22 cellular contexts compared by ENCODE assay signal in the genomic region with DNA sequence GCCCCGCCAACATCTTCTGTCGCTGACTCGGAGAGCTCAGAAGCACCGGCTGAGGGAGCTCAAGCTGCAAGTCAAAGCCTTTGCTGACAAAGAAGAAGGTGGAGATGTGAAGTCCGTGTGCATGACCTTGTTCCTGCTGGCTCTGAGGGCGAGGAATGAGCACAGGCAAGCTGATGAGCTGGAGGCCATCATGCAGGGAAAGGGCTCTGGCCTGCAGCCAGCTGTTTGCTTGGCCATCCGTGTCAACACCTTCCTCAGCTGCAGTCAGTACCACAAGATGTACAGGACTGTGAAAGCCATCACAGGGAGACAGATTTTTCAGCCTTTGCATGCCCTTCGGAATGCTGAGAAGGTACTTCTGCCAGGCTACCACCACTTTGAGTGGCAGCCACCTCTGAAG. TPM values are rescaled to one million over a fixed set of nuclear protein-coding genes. Genes with fewer than 3 reads are reported as not detected.
A peak's percentile ranks its signal among the peaks of the same experiment; 100 is the strongest.
DNase-seq lines count a peak whose midpoint lies in the region; ATAC-seq and TF ChIP-seq lines count a peak whose summit lies in the region.
"Had no signal": no experiment of that assay in that cellular context is flagged by ENCODE, and none has a peak within 500 bp of the region (broad histone marks: within the 10 kb centered on the region; RNA-seq: fewer than 3 reads in every experiment).

No MANE protein-coding gene starts in this region.

- peaks cover 100% of the 10 kb centered on the region for H3K79me2 ChIP-seq in DND-41 (ENCODE audit: insufficient read depth, low read length)

- ATAC-seq in DND-41 (ENCODE audit: insufficient read depth, low read depth), result no peak
- ATAC-seq in left colon, result no peak
- no peak for ATAC-seq in heart right ventricle

- peak overlapping the region; percentile 73 for H3K4me2 ChIP-seq in DND-41 (ENCODE audit: insufficient read depth, low read length)

- H3K36me3 ChIP-seq in BE2C (no peaks in the 10 kb centered on the region), DND-41 (ENCODE audit: insufficient read depth, low read length) (peaks cover 99% of the 10 kb centered on the region), thymus (ENCODE audit: control insufficient read depth, insufficient read depth) (peaks cover 41% of the 10 kb centered on the region), heart right ventricle (peaks cover 0 to 15% (median 0%) of the 10 kb centered on the region in 9 donors)

- peak overlapping the region; percentile 81; the same call in 1 of the 2 replicates for H3K9ac ChIP-seq in DND-41 (ENCODE audit: low read depth, low read length)

- peak; percentile 41 for DNase-seq in BE2C
- no peak for DNase-seq in DND-41
- DNase-seq in astrocyte of the hippocampus (ENCODE audit: low read depth, low spot score), result peak; percentile 9
- no peak for DNase-seq in left colon
- no peak for DNase-seq in heart right ventricle
- DNase-seq in cortex of kidney (lab: John Stamatoyannopoulos, UW), result no peak
- DNase-seq: CD8-positive, alpha-beta memory T cell; DMS153; H7; KBM-7; NCI-H2029; NCI-H446 treated with DMSO at 0.1 percent for 48 hours; NCI-H526; SIG-M5 had no signal

- H3K27me3 ChIP-seq in BE2C, result no peaks in the 10 kb centered on the region
- no peaks in the 10 kb centered on the region for H3K27me3 ChIP-seq in DND-41 (ENCODE audit: insufficient read depth, low read length, poor library complexity)
- no peaks in the 10 kb centered on the region for H3K27me3 ChIP-seq in thymus (ENCODE audit: control insufficient read depth, insufficient read depth)
- no peaks in the 10 kb centered on the region for H3K27me3 ChIP-seq in heart right ventricle

- intact Hi-C loops in left colon (cut with DNase I, micrococcal nuclease), result no loop called here
- intact Hi-C loops in heart right ventricle (cut with DNase I), result no loop called here

- H3K27ac ChIP-seq in DND-41 (ENCODE audit: low read length) (peak overlapping the region; percentile 64), thymus (ENCODE audit: low read depth) (peak overlapping the region; percentile 33), heart right ventricle (no peak overlapping the region)
- H3K27ac ChIP-seq: C4-2B, SK-N-MC had no signal

- no peaks in the 10 kb centered on the region for H3K4me1 ChIP-seq in BE2C
- peaks cover 82% of the 10 kb centered on the region for H3K4me1 ChIP-seq in DND-41 (ENCODE audit: insufficient read depth, low read length)
- H3K4me1 ChIP-seq in thymus (ENCODE audit: control insufficient read depth, insufficient read depth, low read length), result peaks cover 31% of the 10 kb centered on the region
- H3K4me1 ChIP-seq in heart right ventricle, result peaks cover 0 to 15% (median 0%) of the 10 kb centered on the region in 9 donors

- H4K20me1 ChIP-seq in DND-41 (ENCODE audit: insufficient read depth, low read length), result peaks cover 80% of the 10 kb centered on the region

- TF ChIP-seq CTCF in BE2C (IDR thresholded peaks at IDR 0.05; ENCODE audit: low read depth, low read length) (no peak), DND-41 (IDR thresholded peaks at IDR 0.05; ENCODE audit: borderline replicate concordance, extremely low read depth, low read length, poor library complexity, severe bottlenecking) (no peak), heart right ventricle (IDR thresholded peaks at IDR 0.05) (no peak)

- H3K9me3 ChIP-seq in BE2C (no peaks in the 10 kb centered on the region), DND-41 (ENCODE audit: insufficient read depth, low read length, severe bottlenecking) (no peaks in the 10 kb centered on the region), thymus (ENCODE audit: control insufficient read depth) (no peaks in the 10 kb centered on the region), heart right ventricle (no peaks in the 10 kb centered on the region)

- WGBS in thymus, result 78% methylated on average over 8 of the region's 8 CpGs
- 78 to 80% methylated on average over 8 of the region's 8 CpGs for WGBS in heart right ventricle, 2 donors

- H3K4me3 ChIP-seq in BE2C (ENCODE audit: low read depth, low read length) (no peak overlapping the region), DND-41 (ENCODE audit: low read depth in 1 of 2, low read length in 2 of 2) (peak overlapping the region in 1 of 2 experiments; percentile 66; a peak in 2 of 4 replicates), thymus (ENCODE audit: low read length) (peak overlapping the region; percentile 76), heart right ventricle (no peak overlapping the region)
- H3K4me3 ChIP-seq: SK-N-MC had no signal

- no peak overlapping the region for H2AFZ ChIP-seq in DND-41 (ENCODE audit: low read depth, low read length)

RNA-seq across cellular contexts. Expression of a gene that starts 6.7 kb away (rescaled TPM):
- polyA plus RNA-seq in BE2C (2012; ENCODE audit: insufficient read depth, insufficient read length, low read depth), result 0.56 TPM
- polyA plus RNA-seq in thymus (24.6 TPM), heart right ventricle (1 to 10 TPM in 1 of 2 donors, under 1 TPM in 1; 0.26 to 1.3 TPM)
- total RNA-seq in left colon (1 to 10 TPM; 1.2 to 2.5 TPM), heart right ventricle (1 to 10 TPM in 6 of 10 donors, under 1 TPM in 4; 0.64 to 2.1 (median 1.2) TPM)

RNA-seq across cellular contexts. Expression of a gene that starts 19.8 kb away (rescaled TPM):
- 25.1 TPM for polyA plus RNA-seq in BE2C (2012; ENCODE audit: insufficient read depth, insufficient read length, low read depth)
- polyA plus RNA-seq in thymus (31.8 TPM), heart right ventricle (10 to 100 TPM; 44.6 to 54.6 TPM)
- total RNA-seq in left colon (1 to 10 TPM; 4.4 to 7.8 TPM), heart right ventricle (10 to 100 TPM; 33.8 to 50.8 (median 41.5) TPM)

RNA-seq across cellular contexts. Expression of a gene that starts 23.6 kb away (rescaled TPM):
- polyA plus RNA-seq in BE2C (2012; ENCODE audit: insufficient read depth, insufficient read length, low read depth), result 0.56 TPM
- polyA plus RNA-seq in thymus, result 16.5 TPM
- not detected for total RNA-seq in left colon
- not detected for total RNA-seq in heart right ventricle
- not detected for polyA plus RNA-seq in heart right ventricle
- total RNA-seq: A172; CD8-positive, alpha-beta memory T cell; H7; HT1080; LHCN-M2; MCF 10A had no signal
- polyA plus RNA-seq: AG04450; CD8-positive, alpha-beta memory T cell had no signal

Comparison
In these comparisons a context has a peak if more than half of its experiments do, and no peak if none do; other contexts are left out.
1. DNase-seq: peak in BE2C (single experiment) and astrocyte of the hippocampus (single experiment); none in DND-41 (single experiment), left colon (0 of 2), heart right ventricle (0 of 2) and cortex of kidney (single experiment).
2. H3K27ac ChIP-seq: peak in DND-41 (single experiment) and thymus (single experiment); none in heart right ventricle (0 of 10).